Comparison of ENCODE assay signal across 8 cellular contexts in the genomic region with DNA sequence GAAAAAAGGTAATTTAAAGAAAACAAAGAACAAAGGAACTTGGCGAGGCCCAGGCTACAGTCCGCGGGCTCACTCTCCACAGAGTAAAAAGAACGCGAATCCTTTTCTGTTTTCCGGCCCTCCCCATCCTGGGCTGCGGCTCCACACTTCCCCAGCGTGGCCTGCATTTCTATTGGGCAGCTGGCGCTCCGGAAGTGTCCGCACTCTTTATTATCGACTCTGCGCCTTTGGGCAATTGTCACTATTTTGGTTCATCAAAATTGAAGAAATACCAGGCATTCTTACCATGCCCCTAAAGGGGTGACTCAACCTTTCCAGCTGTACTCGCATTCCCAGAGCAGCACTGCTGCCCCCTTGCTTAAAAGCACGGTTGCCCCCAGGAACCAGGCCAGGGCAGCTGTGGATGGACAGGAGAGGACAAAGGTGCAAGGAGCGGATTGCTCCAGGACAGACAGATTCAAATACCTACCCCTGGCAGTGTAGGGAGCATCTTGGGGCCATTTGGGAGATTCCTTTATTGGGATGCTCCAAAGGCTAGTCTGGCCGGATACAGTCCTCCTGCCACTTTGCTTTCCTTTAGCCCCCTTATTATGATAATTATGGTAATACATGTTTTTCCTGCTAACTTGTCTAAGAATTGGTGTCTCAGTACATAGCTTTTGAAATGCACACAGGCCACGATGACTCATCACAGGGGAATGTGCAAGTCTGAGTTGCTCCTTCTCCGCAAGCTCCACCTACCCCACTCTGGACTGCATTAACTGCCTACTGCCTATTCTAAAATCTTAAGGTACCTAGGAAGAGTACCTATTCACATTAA. TPM values are rescaled to one million over a fixed set of nuclear protein-coding genes. Genes with fewer than 3 reads are reported as not detected.
DNase-seq lines count a peak whose midpoint lies in the region; TF ChIP-seq lines count a peak whose summit lies in the region.

No MANE protein-coding gene starts in this region.

- DNase-seq in AG04449 (ENCODE audit: low read depth, low spot score), result peak; percentile 99
- DNase-seq in GOT3 (lab: John Stamatoyannopoulos, UW), result peak; percentile 61
- peak; percentile 41 for DNase-seq in RPMI8226
- peak; percentile 72 for DNase-seq in activated naive CD4-positive, alpha-beta T cell treated with Interleukin-2 at 50 U/mL for 16 hours
- DNase-seq in germinal center (ENCODE audit: low spot score), result peak; percentile 10
- DNase-seq in osteocyte (ENCODE audit: extremely low spot score, unreplicated experiment), result peak; percentile 88
- peak; percentile 62 for DNase-seq in transverse colon
- no peak for DNase-seq in NCI-H2081 treated with DMSO at 0.1 percent for 48 hours (lab: John Stamatoyannopoulos, UW)

- no peaks in the 10 kb centered on the region for H3K27me3 Mint-ChIP-seq in osteocyte (ENCODE audit: unreplicated experiment)

- peak; percentile 55 for TF ChIP-seq CTCF in AG04449 (IDR thresholded peaks at IDR 0.05; ENCODE audit: insufficient read depth, low read length, missing control alignments)
- peak; percentile 57 for TF ChIP-seq CTCF in osteocyte (IDR thresholded peaks at IDR 0.05)
- TF ChIP-seq CTCF in transverse colon (IDR thresholded peaks at IDR 0.05), result no peak

- no peak for TF ChIP-seq POLR2A in transverse colon (IDR thresholded peaks at IDR 0.05)

- in situ Hi-C loops in transverse colon (cut with MboI; ENCODE audit: low pct_ligation_motif_present in 1 of 4, low pct_unique_long_range_greater_than_20kb in 1 of 4, low sequenced_read_pairs in 3 of 4), result no loop called here

- no peaks in the 10 kb centered on the region for H3K9me3 Mint-ChIP-seq in osteocyte (ENCODE audit: unreplicated experiment)

- H3K4me1 ChIP-seq in transverse colon, result peaks cover 0 to 19% (median 11%) of the 10 kb centered on the region in 4 donors

- peak overlapping the region; percentile 87 to 89 (median 89) for H3K27ac ChIP-seq in transverse colon

- intact Hi-C loops in transverse colon (cut with DNase I; ENCODE audit: low total_unique reads), result no loop called here

- CTCF ChIA-PET in AG04449 (lab: Yijun Ruan, JAX), result interaction anchor here (1.0 to 1.3 kb wide), 3 partner anchors 100 to 143 kb away, joined by 3 to 4 read pairs (median 3); no protein-coding TSS in a partner anchor

- POLR2A ChIA-PET in AG04449 (lab: Yijun Ruan, JAX), result interaction anchor here (0.7 to 2.1 kb wide), 8 partner anchors 33 to 1132 kb away, joined by 3 to 20 read pairs (median 3); a partner anchor contains a TSS

- H3K27ac Mint-ChIP-seq in osteocyte (ENCODE audit: unreplicated experiment), result peak overlapping the region; percentile 98

- peaks cover 10% of the 10 kb centered on the region for H3K36me3 Mint-ChIP-seq in osteocyte (ENCODE audit: unreplicated experiment)

- no peaks in the 10 kb centered on the region for H3K9me3 ChIP-seq in transverse colon

- peak overlapping the region; percentile 89 for H3K4me3 Mint-ChIP-seq in osteocyte (ENCODE audit: unreplicated experiment)

- no peak for TF ChIP-seq EP300 in transverse colon (IDR thresholded peaks at IDR 0.05; ENCODE audit: low read depth)

- peak overlapping the region; percentile 84 for H3K4me3 ChIP-seq in AG04449 (ENCODE audit: low read depth, low read length)
- H3K4me3 ChIP-seq in transverse colon, result peak overlapping the region; percentile 19 to 53 (median 45)

- H3K27me3 ChIP-seq in transverse colon, result no peaks in the 10 kb centered on the region

- peaks cover 51% of the 10 kb centered on the region for H3K4me1 Mint-ChIP-seq in osteocyte (ENCODE audit: unreplicated experiment)

- no peaks in the 10 kb centered on the region for H3K36me3 ChIP-seq in transverse colon

- 15 to 41% methylated on average over 10 to 19 of the region's 19 CpGs for WGBS in transverse colon (ENCODE audit: low coverage in 1 of 2), 2 donors

RNA-seq across cellular contexts. Expression of a gene that starts 1.0 kb away (rescaled TPM):
- total RNA-seq in osteocyte (24.2 and 24.4 TPM in 2 replicates), transverse colon (10 to 100 TPM in 1 of 4 donors, 1 to 10 TPM in 2, not detected in 1; 1.6 to 34.8 (median 3.5) TPM)

RNA-seq across cellular contexts. Expression of a gene that starts 15.3 kb away (rescaled TPM):
- total RNA-seq in osteocyte (6.4 and 9.0 TPM in 2 replicates), transverse colon (10 to 100 TPM in 2 of 4 donors, 1 to 10 TPM in 2; 2.8 to 28.8 (median 8.5) TPM)

RNA-seq across cellular contexts. Expression of a gene that starts 59.9 kb away (rescaled TPM):
- total RNA-seq in osteocyte (23.8 and 27.5 TPM in 2 replicates), transverse colon (10 to 100 TPM in 1 of 4 donors, 1 to 10 TPM in 3; 3.0 to 18.6 (median 6.0) TPM)

Comparison
In these comparisons a context has a peak if more than half of its experiments do, and no peak if none do; other contexts are left out.
1. CTCF ChIP-seq: peak in AG04449 (single experiment) and osteocyte (single experiment); none in transverse colon (0 of 5).